ENCODE assay signal across 8 cellular contexts in the genomic region with DNA sequence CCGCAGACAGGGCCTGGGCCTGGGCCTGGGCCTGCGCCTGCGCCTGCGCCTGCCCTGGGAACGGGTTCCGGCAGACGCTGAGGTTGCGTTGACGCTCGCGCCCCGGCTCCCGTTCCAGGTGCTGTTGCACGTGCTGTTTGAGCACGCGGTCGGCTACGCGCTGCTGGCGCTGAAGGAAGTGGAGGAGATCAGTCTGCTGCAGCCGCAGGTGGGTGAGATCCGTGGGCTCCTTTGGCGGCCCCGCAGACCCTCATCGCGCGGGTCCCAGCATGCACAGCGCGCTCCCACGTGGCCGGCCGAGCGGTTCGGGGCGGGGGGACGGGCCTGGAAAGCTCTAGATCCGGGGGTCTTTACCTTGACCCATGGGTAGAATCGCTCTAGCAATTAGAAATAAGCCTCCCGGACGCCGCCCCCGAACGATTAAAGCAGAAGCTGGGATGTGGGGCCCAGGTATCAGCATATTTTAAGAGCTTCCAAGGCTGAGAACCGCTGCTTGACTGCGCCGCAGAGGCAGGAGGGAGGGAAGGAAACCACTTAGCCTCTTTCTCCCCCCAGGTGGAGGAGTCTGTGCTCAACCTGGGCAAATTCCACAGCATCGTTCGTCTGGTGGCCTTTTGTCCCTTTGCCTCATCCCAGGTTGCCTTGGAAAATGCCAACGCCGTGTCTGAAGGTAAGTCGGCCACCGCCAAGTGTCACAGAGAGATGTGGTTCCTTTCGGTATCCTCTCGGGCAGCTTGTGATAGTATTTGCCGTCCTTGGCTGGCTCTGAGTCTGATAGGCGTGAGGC. TPM values are rescaled to one million over a fixed set of nuclear protein-coding genes. Genes with fewer than 3 reads are reported as not detected.
DNase-seq lines count a peak whose midpoint lies in the region; ATAC-seq and TF ChIP-seq lines count a peak whose summit lies in the region.

No MANE protein-coding gene starts in this region.

- H3K27ac Mint-ChIP-seq in central memory CD8-positive, alpha-beta T cell (ENCODE audit: low read depth), result peak overlapping the region; percentile 93

- TF ChIP-seq CTCF in OCI-LY7 (conservative IDR thresholded peaks at IDR 0.05; ENCODE audit: low read length), result no peak

- H3K36me3 ChIP-seq in OCI-LY7 (ENCODE audit: insufficient read depth, low read length), result peaks cover 53% of the 10 kb centered on the region

- H3K9me3 ChIP-seq in OCI-LY7 (ENCODE audit: low read length), result no peaks in the 10 kb centered on the region

- intact Hi-C loops in OCI-LY7 (cut with micrococcal nuclease; ENCODE audit: unreplicated experiment), result loop anchor here (1.0 to 10.0 kb wide), 5 partner anchors 183 to 1811 kb away; a partner anchor contains a TSS

- H3K27me3 Mint-ChIP-seq in central memory CD8-positive, alpha-beta T cell, result no peaks in the 10 kb centered on the region

- peaks cover 42% of the 10 kb centered on the region for H4K20me1 ChIP-seq in OCI-LY7 (ENCODE audit: insufficient read depth, low read length)

- H3K4me1 Mint-ChIP-seq in central memory CD8-positive, alpha-beta T cell, result peaks cover 25% of the 10 kb centered on the region

- H3K9me3 Mint-ChIP-seq in central memory CD8-positive, alpha-beta T cell, result no peaks in the 10 kb centered on the region

- peak overlapping the region; percentile 98 for H3K4me2 ChIP-seq in OCI-LY7 (ENCODE audit: low read length)

- H3K36me3 Mint-ChIP-seq in central memory CD8-positive, alpha-beta T cell (ENCODE audit: insufficient read depth), result peaks cover 48% of the 10 kb centered on the region

- peak overlapping the region; percentile 86 for H3K4me3 Mint-ChIP-seq in central memory CD8-positive, alpha-beta T cell

- H3K9me2 ChIP-seq in OCI-LY7 (ENCODE audit: insufficient read depth, low read length), result no peaks in the 10 kb centered on the region

- CTCF ChIA-PET in OCI-LY7 (lab: Charles Lee; ENCODE audit: unreplicated experiment), result no interaction called here

- POLR2A ChIA-PET in OCI-LY7 (lab: Charles Lee), result interaction anchor here (0.6 to 2.8 kb wide), 5 partner anchors 11 to 221 kb away, joined by 3 to 19 read pairs (median 6); a partner anchor contains a TSS

- no TSS peak for BruUV-seq in OCI-LY7 (replicated peaks; lab: Mats Ljungman, UMichigan)

- DNase-seq in AG20443 (ENCODE audit: low spot score), result peak; percentile 59
- peak; percentile 88 for DNase-seq in OCI-LY7 (ENCODE audit: low spot score)
- DNase-seq in central memory CD8-positive, alpha-beta T cell (ENCODE audit: low spot score in 2 of 2), result peak in 1 of 2 donors; percentile 41
- peak; percentile 50 for DNase-seq in left lobe of liver (ENCODE audit: low spot score)
- DNase-seq in stimulated activated CD8-positive, alpha-beta memory T cell treated with anti-CD3 and anti-CD28 coated beads, Interleukin-4, amount 100 ng/mL, for 48 hours, result peak; percentile 66
- no peak for DNase-seq in LoVo (ENCODE audit: low spot score)

- no peak overlapping the region for H2AFZ ChIP-seq in OCI-LY7 (ENCODE audit: low read length)

- H3K4me3 ChIP-seq in OCI-LY7 (ENCODE audit: low read depth, low read length, poor library complexity, severe bottlenecking), result peak overlapping the region; percentile 93

- peaks cover 27% of the 10 kb centered on the region for H3K4me1 ChIP-seq in OCI-LY7 (ENCODE audit: insufficient read depth, low read length, poor library complexity, severe bottlenecking)

- H3K79me2 ChIP-seq in OCI-LY7 (ENCODE audit: insufficient read depth, low read depth, low read length), result peaks cover 45% of the 10 kb centered on the region

- ATAC-seq in GM18861 (IDR thresholded peaks at IDR 0.05; ENCODE audit: unreplicated experiment) (peak; percentile 29), HG03060 (IDR thresholded peaks at IDR 0.05; ENCODE audit: low read depth, unreplicated experiment) (peak; percentile 23), left lobe of liver (peak; percentile 58)
- peak; percentile 46 for ATAC-seq in central memory CD8-positive, alpha-beta T cell (replicated peaks; ENCODE audit: extremely low read depth, poor library complexity, severe bottlenecking)

- H3K27ac ChIP-seq in OCI-LY7 (ENCODE audit: low read depth, low read length, poor library complexity, severe bottlenecking), result peak overlapping the region; percentile 88

RNA-seq across cellular contexts. Expression of a gene that starts 0.5 kb away (rescaled TPM):
- 580 and 640 TPM in 2 replicates for total RNA-seq in OCI-LY7 (2014; rRNA removed; shearing (Covaris generic))
- 464 and 544 TPM in 2 replicates for total RNA-seq in OCI-LY7 (2022)
- 30.4 TPM for total RNA-seq in left lobe of liver

RNA-seq across cellular contexts. Expression of a gene that starts 11.1 kb away (rescaled TPM):
- total RNA-seq in OCI-LY7 (2014; rRNA removed; shearing (Covaris generic)), result 154 and 162 TPM in 2 replicates
- total RNA-seq in OCI-LY7 (2022) (123 and 142 TPM in 2 replicates), left lobe of liver (46.9 TPM)

RNA-seq across cellular contexts. Expression of a gene that starts 39.7 kb away (rescaled TPM):
- total RNA-seq in OCI-LY7 (2014; rRNA removed; shearing (Covaris generic)), result 0.41 and 1.5 TPM in 2 replicates
- total RNA-seq in OCI-LY7 (2022), result 2.6 and 4.4 TPM in 2 replicates
- total RNA-seq in left lobe of liver, result 8.9 TPM

Comparison
In these comparisons a context has a peak if more than half of its experiments do, and no peak if none do; other contexts are left out.
1. RNA of a gene that starts 0.5 kb away (total RNA-seq): 464 to 640 TPM in OCI-LY7; 30.4 TPM in left lobe of liver (single experiment); every median in the first group is over 10 times any median in the second.
2. Peak in every context shown above with its lines, with median percentiles within 50 percentile points of each other: ATAC-seq.